Comparison of ENCODE assay signal across 1 cellular context in the genomic region with DNA sequence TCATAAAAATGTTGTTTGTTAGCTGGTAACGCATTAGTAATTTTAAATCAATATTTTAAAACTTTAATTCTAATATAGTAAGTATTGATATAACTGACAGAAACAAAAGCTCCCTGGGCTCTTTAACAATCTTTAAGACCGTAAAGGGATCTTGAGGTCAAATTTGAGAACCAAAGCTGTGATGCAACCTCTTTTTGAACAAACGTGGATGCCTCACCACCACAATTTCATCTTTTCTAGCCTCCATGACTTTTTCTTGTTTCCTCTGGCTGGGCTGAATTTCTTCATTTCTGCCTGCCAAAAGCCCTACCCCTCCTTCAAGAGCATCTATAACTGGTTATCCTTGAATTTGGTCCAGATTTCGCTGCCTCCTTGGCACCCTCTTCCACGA.
A peak's percentile ranks its signal among the peaks of the same experiment; 100 is the strongest.
TF ChIP-seq lines count a peak whose summit lies in the region.

No MANE protein-coding gene starts in this region.

TF ChIP-seq in K562, 482 proteins besides CTCF, POLR2A, EP300 and RAD21 (continued from another document):
- TF ChIP-seq, protein P1, sequence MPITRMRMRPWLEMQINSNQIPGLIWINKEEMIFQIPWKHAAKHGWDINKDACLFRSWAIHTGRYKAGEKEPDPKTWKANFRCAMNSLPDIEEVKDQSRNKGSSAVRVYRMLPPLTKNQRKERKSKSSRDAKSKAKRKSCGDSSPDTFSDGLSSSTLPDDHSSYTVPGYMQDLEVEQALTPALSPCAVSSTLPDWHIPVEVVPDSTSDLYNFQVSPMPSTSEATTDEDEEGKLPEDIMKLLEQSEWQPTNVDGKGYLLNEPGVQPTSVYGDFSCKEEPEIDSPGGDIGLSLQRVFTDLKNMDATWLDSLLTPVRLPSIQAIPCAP (CRISPR knock-in tag; IDR thresholded peaks at IDR 0.05; ENCODE audit: borderline replicate concordance): no peak
- TF ChIP-seq, protein P2, sequence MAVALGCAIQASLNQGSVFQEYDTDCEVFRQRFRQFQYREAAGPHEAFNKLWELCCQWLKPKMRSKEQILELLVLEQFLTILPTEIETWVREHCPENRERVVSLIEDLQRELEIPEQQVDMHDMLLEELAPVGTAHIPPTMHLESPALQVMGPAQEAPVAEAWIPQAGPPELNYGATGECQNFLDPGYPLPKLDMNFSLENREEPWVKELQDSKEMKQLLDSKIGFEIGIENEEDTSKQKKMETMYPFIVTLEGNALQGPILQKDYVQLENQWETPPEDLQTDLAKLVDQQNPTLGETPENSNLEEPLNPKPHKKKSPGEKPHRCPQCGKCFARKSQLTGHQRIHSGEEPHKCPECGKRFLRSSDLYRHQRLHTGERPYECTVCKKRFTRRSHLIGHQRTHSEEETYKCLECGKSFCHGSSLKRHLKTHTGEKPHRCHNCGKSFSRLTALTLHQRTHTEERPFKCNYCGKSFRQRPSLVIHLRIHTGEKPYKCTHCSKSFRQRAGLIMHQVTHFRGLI (CRISPR knock-in tag; IDR thresholded peaks at IDR 0.05): no peak
- TF ChIP-seq, protein P3, sequence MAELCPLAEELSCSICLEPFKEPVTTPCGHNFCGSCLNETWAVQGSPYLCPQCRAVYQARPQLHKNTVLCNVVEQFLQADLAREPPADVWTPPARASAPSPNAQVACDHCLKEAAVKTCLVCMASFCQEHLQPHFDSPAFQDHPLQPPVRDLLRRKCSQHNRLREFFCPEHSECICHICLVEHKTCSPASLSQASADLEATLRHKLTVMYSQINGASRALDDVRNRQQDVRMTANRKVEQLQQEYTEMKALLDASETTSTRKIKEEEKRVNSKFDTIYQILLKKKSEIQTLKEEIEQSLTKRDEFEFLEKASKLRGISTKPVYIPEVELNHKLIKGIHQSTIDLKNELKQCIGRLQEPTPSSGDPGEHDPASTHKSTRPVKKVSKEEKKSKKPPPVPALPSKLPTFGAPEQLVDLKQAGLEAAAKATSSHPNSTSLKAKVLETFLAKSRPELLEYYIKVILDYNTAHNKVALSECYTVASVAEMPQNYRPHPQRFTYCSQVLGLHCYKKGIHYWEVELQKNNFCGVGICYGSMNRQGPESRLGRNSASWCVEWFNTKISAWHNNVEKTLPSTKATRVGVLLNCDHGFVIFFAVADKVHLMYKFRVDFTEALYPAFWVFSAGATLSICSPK (IDR thresholded peaks at IDR 0.05; ENCODE audit: borderline replicate concordance): no peak
- TF ChIP-seq PHB (CRISPR knock-in tag; IDR thresholded peaks at IDR 0.05) (no peak), ZFP1 (CRISPR knock-in tag; IDR thresholded peaks at IDR 0.05) (no peak), SIN3A (IDR thresholded peaks at IDR 0.05; ENCODE audit: borderline replicate concordance in 2 of 2, control insufficient read depth in 1 of 2, low read depth in 2 of 2, low read length in 2 of 2) (no peak), TBP (optimal IDR thresholded peaks at IDR 0.05; ENCODE audit: low read depth, low read length) (no peak), RFX7 (CRISPR knock-in tag; IDR thresholded peaks at IDR 0.05) (no peak), XRCC5 (IDR thresholded peaks at IDR 0.05; ENCODE audit: low read depth, low read length) (0 out of 2 replicates have a peak, but pooled peaks have one; percentile 49), CEBPB (tag; IDR thresholded peaks at IDR 0.05) (peak; percentile 43; the same call in 1 of the 2 replicates), ZNF239 (CRISPR knock-in tag; IDR thresholded peaks at IDR 0.05) (no peak), CEBPG (CRISPR knock-in tag; IDR thresholded peaks at IDR 0.05) (no peak), CEBPG (tag; conservative IDR thresholded peaks at IDR 0.05 in 1 of 2, IDR thresholded peaks at IDR 0.05 in 1 of 2) (peak; percentile 34 to 60; a peak in 2 of 4 replicates), GTF2E2 (tag; IDR thresholded peaks at IDR 0.05) (peak; percentile 71; the same call in 1 of the 2 replicates), PCBP1 (IDR thresholded peaks at IDR 0.05; ENCODE audit: low read depth, low read length, poor library complexity, severe bottlenecking) (no peak)
- TF ChIP-seq, protein P4, sequence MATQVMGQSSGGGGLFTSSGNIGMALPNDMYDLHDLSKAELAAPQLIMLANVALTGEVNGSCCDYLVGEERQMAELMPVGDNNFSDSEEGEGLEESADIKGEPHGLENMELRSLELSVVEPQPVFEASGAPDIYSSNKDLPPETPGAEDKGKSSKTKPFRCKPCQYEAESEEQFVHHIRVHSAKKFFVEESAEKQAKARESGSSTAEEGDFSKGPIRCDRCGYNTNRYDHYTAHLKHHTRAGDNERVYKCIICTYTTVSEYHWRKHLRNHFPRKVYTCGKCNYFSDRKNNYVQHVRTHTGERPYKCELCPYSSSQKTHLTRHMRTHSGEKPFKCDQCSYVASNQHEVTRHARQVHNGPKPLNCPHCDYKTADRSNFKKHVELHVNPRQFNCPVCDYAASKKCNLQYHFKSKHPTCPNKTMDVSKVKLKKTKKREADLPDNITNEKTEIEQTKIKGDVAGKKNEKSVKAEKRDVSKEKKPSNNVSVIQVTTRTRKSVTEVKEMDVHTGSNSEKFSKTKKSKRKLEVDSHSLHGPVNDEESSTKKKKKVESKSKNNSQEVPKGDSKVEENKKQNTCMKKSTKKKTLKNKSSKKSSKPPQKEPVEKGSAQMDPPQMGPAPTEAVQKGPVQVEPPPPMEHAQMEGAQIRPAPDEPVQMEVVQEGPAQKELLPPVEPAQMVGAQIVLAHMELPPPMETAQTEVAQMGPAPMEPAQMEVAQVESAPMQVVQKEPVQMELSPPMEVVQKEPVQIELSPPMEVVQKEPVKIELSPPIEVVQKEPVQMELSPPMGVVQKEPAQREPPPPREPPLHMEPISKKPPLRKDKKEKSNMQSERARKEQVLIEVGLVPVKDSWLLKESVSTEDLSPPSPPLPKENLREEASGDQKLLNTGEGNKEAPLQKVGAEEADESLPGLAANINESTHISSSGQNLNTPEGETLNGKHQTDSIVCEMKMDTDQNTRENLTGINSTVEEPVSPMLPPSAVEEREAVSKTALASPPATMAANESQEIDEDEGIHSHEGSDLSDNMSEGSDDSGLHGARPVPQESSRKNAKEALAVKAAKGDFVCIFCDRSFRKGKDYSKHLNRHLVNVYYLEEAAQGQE (CRISPR knock-in tag; IDR thresholded peaks at IDR 0.05; ENCODE audit: low read depth): no peak
- TF ChIP-seq, protein P5, sequence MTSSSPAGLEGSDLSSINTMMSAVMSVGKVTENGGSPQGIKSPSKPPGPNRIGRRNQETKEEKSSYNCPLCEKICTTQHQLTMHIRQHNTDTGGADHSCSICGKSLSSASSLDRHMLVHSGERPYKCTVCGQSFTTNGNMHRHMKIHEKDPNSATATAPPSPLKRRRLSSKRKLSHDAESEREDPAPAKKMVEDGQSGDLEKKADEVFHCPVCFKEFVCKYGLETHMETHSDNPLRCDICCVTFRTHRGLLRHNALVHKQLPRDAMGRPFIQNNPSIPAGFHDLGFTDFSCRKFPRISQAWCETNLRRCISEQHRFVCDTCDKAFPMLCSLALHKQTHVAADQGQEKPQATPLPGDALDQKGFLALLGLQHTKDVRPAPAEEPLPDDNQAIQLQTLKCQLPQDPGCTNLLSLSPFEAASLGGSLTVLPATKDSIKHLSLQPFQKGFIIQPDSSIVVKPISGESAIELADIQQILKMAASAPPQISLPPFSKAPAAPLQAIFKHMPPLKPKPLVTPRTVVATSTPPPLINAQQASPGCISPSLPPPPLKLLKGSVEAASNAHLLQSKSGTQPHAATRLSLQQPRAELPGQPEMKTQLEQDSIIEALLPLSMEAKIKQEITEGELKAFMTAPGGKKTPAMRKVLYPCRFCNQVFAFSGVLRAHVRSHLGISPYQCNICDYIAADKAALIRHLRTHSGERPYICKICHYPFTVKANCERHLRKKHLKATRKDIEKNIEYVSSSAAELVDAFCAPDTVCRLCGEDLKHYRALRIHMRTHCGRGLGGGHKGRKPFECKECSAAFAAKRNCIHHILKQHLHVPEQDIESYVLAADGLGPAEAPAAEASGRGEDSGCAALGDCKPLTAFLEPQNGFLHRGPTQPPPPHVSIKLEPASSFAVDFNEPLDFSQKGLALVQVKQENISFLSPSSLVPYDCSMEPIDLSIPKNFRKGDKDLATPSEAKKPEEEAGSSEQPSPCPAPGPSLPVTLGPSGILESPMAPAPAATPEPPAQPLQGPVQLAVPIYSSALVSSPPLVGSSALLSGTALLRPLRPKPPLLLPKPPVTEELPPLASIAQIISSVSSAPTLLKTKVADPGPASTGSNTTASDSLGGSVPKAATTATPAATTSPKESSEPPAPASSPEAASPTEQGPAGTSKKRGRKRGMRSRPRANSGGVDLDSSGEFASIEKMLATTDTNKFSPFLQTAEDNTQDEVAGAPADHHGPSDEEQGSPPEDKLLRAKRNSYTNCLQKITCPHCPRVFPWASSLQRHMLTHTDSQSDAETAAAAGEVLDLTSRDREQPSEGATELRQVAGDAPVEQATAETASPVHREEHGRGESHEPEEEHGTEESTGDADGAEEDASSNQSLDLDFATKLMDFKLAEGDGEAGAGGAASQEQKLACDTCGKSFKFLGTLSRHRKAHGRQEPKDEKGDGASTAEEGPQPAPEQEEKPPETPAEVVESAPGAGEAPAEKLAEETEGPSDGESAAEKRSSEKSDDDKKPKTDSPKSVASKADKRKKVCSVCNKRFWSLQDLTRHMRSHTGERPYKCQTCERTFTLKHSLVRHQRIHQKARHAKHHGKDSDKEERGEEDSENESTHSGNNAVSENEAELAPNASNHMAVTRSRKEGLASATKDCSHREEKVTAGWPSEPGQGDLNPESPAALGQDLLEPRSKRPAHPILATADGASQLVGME (CRISPR knock-in tag; IDR thresholded peaks at IDR 0.05): 0 out of 2 replicates have a peak, but pooled peaks have one; percentile 20
- TF ChIP-seq, protein P6, sequence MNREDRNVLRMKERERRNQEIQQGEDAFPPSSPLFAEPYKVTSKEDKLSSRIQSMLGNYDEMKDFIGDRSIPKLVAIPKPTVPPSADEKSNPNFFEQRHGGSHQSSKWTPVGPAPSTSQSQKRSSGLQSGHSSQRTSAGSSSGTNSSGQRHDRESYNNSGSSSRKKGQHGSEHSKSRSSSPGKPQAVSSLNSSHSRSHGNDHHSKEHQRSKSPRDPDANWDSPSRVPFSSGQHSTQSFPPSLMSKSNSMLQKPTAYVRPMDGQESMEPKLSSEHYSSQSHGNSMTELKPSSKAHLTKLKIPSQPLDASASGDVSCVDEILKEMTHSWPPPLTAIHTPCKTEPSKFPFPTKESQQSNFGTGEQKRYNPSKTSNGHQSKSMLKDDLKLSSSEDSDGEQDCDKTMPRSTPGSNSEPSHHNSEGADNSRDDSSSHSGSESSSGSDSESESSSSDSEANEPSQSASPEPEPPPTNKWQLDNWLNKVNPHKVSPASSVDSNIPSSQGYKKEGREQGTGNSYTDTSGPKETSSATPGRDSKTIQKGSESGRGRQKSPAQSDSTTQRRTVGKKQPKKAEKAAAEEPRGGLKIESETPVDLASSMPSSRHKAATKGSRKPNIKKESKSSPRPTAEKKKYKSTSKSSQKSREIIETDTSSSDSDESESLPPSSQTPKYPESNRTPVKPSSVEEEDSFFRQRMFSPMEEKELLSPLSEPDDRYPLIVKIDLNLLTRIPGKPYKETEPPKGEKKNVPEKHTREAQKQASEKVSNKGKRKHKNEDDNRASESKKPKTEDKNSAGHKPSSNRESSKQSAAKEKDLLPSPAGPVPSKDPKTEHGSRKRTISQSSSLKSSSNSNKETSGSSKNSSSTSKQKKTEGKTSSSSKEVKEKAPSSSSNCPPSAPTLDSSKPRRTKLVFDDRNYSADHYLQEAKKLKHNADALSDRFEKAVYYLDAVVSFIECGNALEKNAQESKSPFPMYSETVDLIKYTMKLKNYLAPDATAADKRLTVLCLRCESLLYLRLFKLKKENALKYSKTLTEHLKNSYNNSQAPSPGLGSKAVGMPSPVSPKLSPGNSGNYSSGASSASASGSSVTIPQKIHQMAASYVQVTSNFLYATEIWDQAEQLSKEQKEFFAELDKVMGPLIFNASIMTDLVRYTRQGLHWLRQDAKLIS (CRISPR knock-in tag; IDR thresholded peaks at IDR 0.05): no peak
- TF ChIP-seq, protein P7, sequence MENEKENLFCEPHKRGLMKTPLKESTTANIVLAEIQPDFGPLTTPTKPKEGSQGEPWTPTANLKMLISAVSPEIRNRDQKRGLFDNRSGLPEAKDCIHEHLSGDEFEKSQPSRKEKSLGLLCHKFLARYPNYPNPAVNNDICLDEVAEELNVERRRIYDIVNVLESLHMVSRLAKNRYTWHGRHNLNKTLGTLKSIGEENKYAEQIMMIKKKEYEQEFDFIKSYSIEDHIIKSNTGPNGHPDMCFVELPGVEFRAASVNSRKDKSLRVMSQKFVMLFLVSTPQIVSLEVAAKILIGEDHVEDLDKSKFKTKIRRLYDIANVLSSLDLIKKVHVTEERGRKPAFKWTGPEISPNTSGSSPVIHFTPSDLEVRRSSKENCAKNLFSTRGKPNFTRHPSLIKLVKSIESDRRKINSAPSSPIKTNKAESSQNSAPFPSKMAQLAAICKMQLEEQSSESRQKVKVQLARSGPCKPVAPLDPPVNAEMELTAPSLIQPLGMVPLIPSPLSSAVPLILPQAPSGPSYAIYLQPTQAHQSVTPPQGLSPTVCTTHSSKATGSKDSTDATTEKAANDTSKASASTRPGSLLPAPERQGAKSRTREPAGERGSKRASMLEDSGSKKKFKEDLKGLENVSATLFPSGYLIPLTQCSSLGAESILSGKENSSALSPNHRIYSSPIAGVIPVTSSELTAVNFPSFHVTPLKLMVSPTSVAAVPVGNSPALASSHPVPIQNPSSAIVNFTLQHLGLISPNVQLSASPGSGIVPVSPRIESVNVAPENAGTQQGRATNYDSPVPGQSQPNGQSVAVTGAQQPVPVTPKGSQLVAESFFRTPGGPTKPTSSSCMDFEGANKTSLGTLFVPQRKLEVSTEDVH (IDR thresholded peaks at IDR 0.05; ENCODE audit: low read depth, partially characterized antibody): no peak
- TF ChIP-seq, protein P8, sequence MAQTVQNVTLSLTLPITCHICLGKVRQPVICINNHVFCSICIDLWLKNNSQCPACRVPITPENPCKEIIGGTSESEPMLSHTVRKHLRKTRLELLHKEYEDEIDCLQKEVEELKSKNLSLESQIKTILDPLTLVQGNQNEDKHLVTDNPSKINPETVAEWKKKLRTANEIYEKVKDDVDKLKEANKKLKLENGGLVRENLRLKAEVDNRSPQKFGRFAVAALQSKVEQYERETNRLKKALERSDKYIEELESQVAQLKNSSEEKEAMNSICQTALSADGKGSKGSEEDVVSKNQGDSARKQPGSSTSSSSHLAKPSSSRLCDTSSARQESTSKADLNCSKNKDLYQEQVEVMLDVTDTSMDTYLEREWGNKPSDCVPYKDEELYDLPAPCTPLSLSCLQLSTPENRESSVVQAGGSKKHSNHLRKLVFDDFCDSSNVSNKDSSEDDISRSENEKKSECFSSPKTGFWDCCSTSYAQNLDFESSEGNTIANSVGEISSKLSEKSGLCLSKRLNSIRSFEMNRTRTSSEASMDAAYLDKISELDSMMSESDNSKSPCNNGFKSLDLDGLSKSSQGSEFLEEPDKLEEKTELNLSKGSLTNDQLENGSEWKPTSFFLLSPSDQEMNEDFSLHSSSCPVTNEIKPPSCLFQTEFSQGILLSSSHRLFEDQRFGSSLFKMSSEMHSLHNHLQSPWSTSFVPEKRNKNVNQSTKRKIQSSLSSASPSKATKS (CRISPR knock-in tag; IDR thresholded peaks at IDR 0.05): no peak
